In the genomic region with DNA sequence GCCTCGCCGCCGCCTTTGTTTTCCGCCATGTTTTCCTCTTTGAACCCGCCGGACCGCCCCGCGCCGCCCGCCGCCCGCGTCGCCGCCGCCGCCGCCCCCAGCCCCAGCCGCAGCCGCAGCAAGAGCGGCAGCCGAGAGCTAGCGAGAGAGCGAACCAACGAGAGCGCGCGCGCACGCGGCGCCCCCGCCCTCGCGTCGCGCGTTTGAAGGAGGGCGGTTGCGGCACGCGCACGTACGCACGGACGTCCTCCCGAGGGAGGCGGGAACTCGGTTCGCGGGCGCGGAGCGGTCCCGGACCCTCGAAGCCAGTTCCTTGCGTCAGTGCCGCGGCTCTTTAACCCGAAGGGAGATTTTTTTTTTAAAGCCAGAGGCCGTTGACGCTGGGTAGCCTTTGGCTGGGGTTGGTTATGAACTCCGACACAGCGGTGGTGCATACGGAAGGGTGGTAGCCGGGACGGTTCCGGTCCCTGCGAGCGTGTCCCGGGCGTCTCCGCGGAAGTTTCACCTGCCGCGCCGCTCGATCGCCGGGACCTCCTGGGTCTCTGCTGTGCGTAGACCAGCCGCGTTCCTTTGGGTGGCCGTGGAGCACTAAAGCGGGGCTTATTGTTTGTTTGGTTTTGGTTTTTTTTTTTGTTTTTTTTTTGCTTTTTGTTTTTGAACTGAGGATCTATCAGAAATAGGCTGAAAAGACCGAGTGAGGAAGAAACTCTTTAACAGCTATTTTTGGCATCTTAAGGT, we compare ENCODE assay signal across 8 cellular contexts. TPM values are rescaled to one million over a fixed set of nuclear protein-coding genes. Genes with fewer than 3 reads are reported as not detected.
DNase-seq lines count a peak whose midpoint lies in the region; ATAC-seq, FAIRE-seq and TF ChIP-seq lines count a peak whose summit lies in the region.

A gene (minus strand): TSS at position 156 of the 738 bp plus-strand sequence. CDS start 127 bp downstream, at position 29.

- H3K4me3 ChIP-seq in H1 (ENCODE audit: extremely low read depth in 1 of 4, insufficient read depth in 2 of 4, low read depth in 3 of 4, low read length in 4 of 4) (peak within 1 kb of the TSS; percentile 90 to 99 (median 95)), mesenchymal stem cell (ENCODE audit: insufficient read depth in 1 of 2, low read depth in 1 of 2, low read length in 2 of 2) (peak within 1 kb of the TSS; percentile 93 to 97)

- H2BK15ac ChIP-seq in H1 (ENCODE audit: low read length) (no peak within 1 kb of the TSS), mesenchymal stem cell (ENCODE audit: low read depth, poor library complexity, severe bottlenecking) (no peak within 1 kb of the TSS)

- H3K4ac ChIP-seq in H1 (replicated peaks; ENCODE audit: insufficient read length, low read depth, low read length): peak within 1 kb of the TSS; percentile 75
- H3K4ac ChIP-seq in mesenchymal stem cell (ENCODE audit: low read depth in 1 of 2, low read length in 2 of 2): peak within 1 kb of the TSS; percentile 67 to 93

- peaks cover 13 to 17% of the 10 kb centered on the region in 2 experiments for H4K20me1 ChIP-seq in H1 (replicated peaks in 1 of 2; ENCODE audit: control insufficient read depth in 1 of 2, insufficient read depth in 2 of 2, low read length in 2 of 2)

- WGBS in H1 (ENCODE audit: extremely low coverage in 1 of 2, insufficient coverage in 1 of 2, insufficient read length in 1 of 2, insufficient replicate concordance in 2 of 2, low coverage in 1 of 2, low lambda C conversion rate in 2 of 2, missing lambda C conversion rate in 1 of 2), 2 experiments: 1% methylated on average over 49 of the region's 87 CpGs; no CpG with 5 or more reads in 1 of the 2 experiments
- under 1% methylated on average over 75 of the region's 87 CpGs for WGBS in mesenchymal stem cell

- H3K4me2 ChIP-seq in H1 (ENCODE audit: insufficient read depth in 1 of 2, low read depth in 2 of 2, low read length in 2 of 2) (peak within 1 kb of the TSS; percentile 85 to 99), mesenchymal stem cell (ENCODE audit: low read length, poor library complexity, severe bottlenecking) (peak within 1 kb of the TSS; percentile 84)

- peak within 1 kb of the TSS; percentile 71 for H3K18ac ChIP-seq in H1 (ENCODE audit: extremely low read depth, low read length)
- H3K18ac ChIP-seq in mesenchymal stem cell (ENCODE audit: low read depth in 1 of 2, low read length in 2 of 2): peak within 1 kb of the TSS; percentile 89 to 90

- ATAC-seq in GM21360 (IDR thresholded peaks at IDR 0.05; ENCODE audit: unreplicated experiment): peak; percentile 69

- H3K23ac ChIP-seq in H1 (ENCODE audit: insufficient read length) (no peak within 1 kb of the TSS), mesenchymal stem cell (ENCODE audit: low read length in 2 of 2) (peak within 1 kb of the TSS in 1 of 2 experiments; percentile 46)

- H3K9ac ChIP-seq in H1 (replicated peaks in 1 of 4; ENCODE audit: extremely low read depth in 1 of 4, low read depth in 3 of 4, low read length in 3 of 4) (peak within 1 kb of the TSS; percentile 89 to 95 (median 91)), mesenchymal stem cell (ENCODE audit: low read length) (peak within 1 kb of the TSS; percentile 95)

- CTCF ChIA-PET in H1 (lab: Charles Lee; ENCODE audit: partially characterized antibody): interaction anchor here (0.6 to 1.1 kb wide), 2 partner anchors 13 to 533 kb away, joined by 3 to 4 read pairs; no protein-coding TSS in a partner anchor

- H3K4me1 ChIP-seq in H1 (replicated peaks in 1 of 4; ENCODE audit: control insufficient read depth in 3 of 4, insufficient read depth in 4 of 4, low read length in 3 of 4) (peaks cover 0 to 5% (median 3%) of the 10 kb centered on the region in 4 experiments; a peak in 5 of 7 replicates), mesenchymal stem cell (ENCODE audit: control insufficient read depth, insufficient read depth, low read depth, low read length) (peaks cover 11% of the 10 kb centered on the region)

- H3K14ac ChIP-seq in H1 (ENCODE audit: insufficient read length) (no peak within 1 kb of the TSS), mesenchymal stem cell (ENCODE audit: low read length in 2 of 2) (peak within 1 kb of the TSS; percentile 51 to 99)

- DNase-seq in COLO829 (ENCODE audit: low spot score): peak; percentile 74
- DNase-seq in HT-29 (ENCODE audit: low spot score): peak; percentile 94
- peak; percentile 83 for DNase-seq in NK-92 treated with Interleukin-12 subunit alpha and Interleukin-12 subunit beta, amount 100 ng/mL, for 24 hours (lab: John Stamatoyannopoulos, UW)
- DNase-seq in activated CD8-positive, alpha-beta memory T cell treated with anti-CD3 and anti-CD28 coated beads for 48 hours (ENCODE audit: low read depth in 2 of 3, low spot score in 2 of 3): peak; percentile 73 to 84 (median 75)
- peak; percentile 83 to 90 for DNase-seq in H1 (ENCODE audit: low read depth in 1 of 2, low spot score in 2 of 2)
- peak; percentile 93 for DNase-seq in mesenchymal stem cell
- peak; percentile 80 for DNase-seq in stimulated activated CD8-positive, alpha-beta memory T cell treated with anti-CD3 and anti-CD28 coated beads, Interleukin-12 subunit alpha, Interleukin-12 subunit beta, amount 100 ng/mL, for 24 hours (ENCODE audit: extremely low read depth)

- TF ChIP-seq RAD21 in H1 (IDR thresholded peaks at IDR 0.05 in 1 of 2, conservative IDR thresholded peaks at IDR 0.05 in 1 of 2; ENCODE audit: low read depth in 2 of 2, low read length in 2 of 2): no peak

- H3K27me3 ChIP-seq in H1 (replicated peaks in 1 of 4; ENCODE audit: control insufficient read depth in 3 of 4, extremely low read depth in 1 of 4, insufficient read depth in 3 of 4, low read length in 3 of 4) (no peaks in the 10 kb centered on the region), mesenchymal stem cell (ENCODE audit: control insufficient read depth in 1 of 2, insufficient read depth in 1 of 2, low read length in 2 of 2) (peaks cover 0 to 3% of the 10 kb centered on the region in 2 experiments)

- H2BK5ac ChIP-seq in H1 (ENCODE audit: low read depth, low read length) (peak within 1 kb of the TSS; percentile 87), mesenchymal stem cell (ENCODE audit: low read depth, low read length, poor library complexity, severe bottlenecking) (no peak within 1 kb of the TSS)

- TF ChIP-seq EP300 in H1 (IDR thresholded peaks at IDR 0.05; ENCODE audit: borderline replicate concordance in 1 of 2, low read depth in 2 of 2, low read length in 2 of 2): no peak

- peak within 1 kb of the TSS; percentile 80 for H4K5ac ChIP-seq in H1 (ENCODE audit: insufficient read length, low read depth, low read length)

- H3K36me3 ChIP-seq in H1 (ENCODE audit: control insufficient read depth in 2 of 4, insufficient read depth in 4 of 4, low read length in 3 of 4): peaks cover 0 to 4% (median 1%) of the 10 kb centered on the region in 4 experiments; a peak in 2 of 8 replicates
- no peaks in the 10 kb centered on the region for H3K36me3 ChIP-seq in mesenchymal stem cell (ENCODE audit: control insufficient read depth in 1 of 2, insufficient read depth in 2 of 2, low read depth in 1 of 2, low read length in 2 of 2)

- no peak for TF ChIP-seq CTCF in H1 (IDR thresholded peaks at IDR 0.05; ENCODE audit: control extremely low read depth in 1 of 3, insufficient read depth in 1 of 3, low read depth in 1 of 3, low read length in 3 of 3)

- no peak within 1 kb of the TSS for H2BK20ac ChIP-seq in H1 (ENCODE audit: low read length)

- H2BK12ac ChIP-seq in H1 (ENCODE audit: low read depth, low read length) (peak within 1 kb of the TSS; percentile 80), mesenchymal stem cell (ENCODE audit: low read length in 2 of 2) (peak within 1 kb of the TSS in 1 of 2 experiments; percentile 4)

- H3K79me1 ChIP-seq in H1 (ENCODE audit: low read depth, low read length): peaks cover 11% of the 10 kb centered on the region
- peaks cover 3% of the 10 kb centered on the region for H3K79me1 ChIP-seq in mesenchymal stem cell (replicated peaks; ENCODE audit: low read length, poor library complexity, severe bottlenecking)

- peak within 1 kb of the TSS; percentile 44 for H4K91ac ChIP-seq in H1 (replicated peaks; ENCODE audit: insufficient read length, low read length)
- peak within 1 kb of the TSS; percentile 34 for H4K91ac ChIP-seq in mesenchymal stem cell (ENCODE audit: low read length)

- H3K9me3 ChIP-seq in H1 (ENCODE audit: insufficient read depth in 2 of 2, low read depth in 1 of 2, low read length in 1 of 2) (no peaks in the 10 kb centered on the region), mesenchymal stem cell (ENCODE audit: control insufficient read depth, low read length) (no peaks in the 10 kb centered on the region)

- H3K23me2 ChIP-seq in H1 (ENCODE audit: low read depth, low read length): peaks cover 19% of the 10 kb centered on the region

- POLR2A ChIA-PET in H1 (lab: Charles Lee; ENCODE audit: partially characterized antibody): interaction anchor here (0.7 to 4.1 kb wide), 17 partner anchors 11 to 247 kb away, joined by 3 to 19 read pairs (median 4); a partner anchor contains a TSS

- H2AK5ac ChIP-seq in H1 (ENCODE audit: low read depth, low read length): peak within 1 kb of the TSS; percentile 82; the same call in 1 of the 2 replicates
- no peak within 1 kb of the TSS for H2AK5ac ChIP-seq in mesenchymal stem cell (ENCODE audit: low read length, severe bottlenecking)

- H2BK120ac ChIP-seq in H1 (replicated peaks; ENCODE audit: low read depth, low read length) (no peak within 1 kb of the TSS), mesenchymal stem cell (ENCODE audit: low read depth, low read length) (peak within 1 kb of the TSS; percentile 89)

- H2AFZ ChIP-seq in H1 (ENCODE audit: low read length) (peak within 1 kb of the TSS; percentile 41; the same call in 1 of the 2 replicates), mesenchymal stem cell (ENCODE audit: low read depth, low read length) (peak within 1 kb of the TSS; percentile 30)

- H3K27ac ChIP-seq in H1 (ENCODE audit: low read depth, low read length) (peak within 1 kb of the TSS; percentile 91), mesenchymal stem cell (ENCODE audit: low read length, poor library complexity, severe bottlenecking) (peak within 1 kb of the TSS; percentile 79)

- FAIRE-seq in H1 (lab: Jason Lieb, UNC): no peak

- H3K79me2 ChIP-seq in H1 (ENCODE audit: control insufficient read depth in 1 of 2, insufficient read depth in 2 of 2, low read length in 2 of 2): peaks cover 20 to 43% of the 10 kb centered on the region in 2 experiments

- H3K56ac ChIP-seq in H1 (replicated peaks; ENCODE audit: insufficient read length, low read depth, low read length): peak within 1 kb of the TSS; percentile 81

- H4K8ac ChIP-seq in H1 (ENCODE audit: extremely low read depth, insufficient read depth, low read length) (peak within 1 kb of the TSS; percentile 96), mesenchymal stem cell (ENCODE audit: low read length) (peak within 1 kb of the TSS; percentile 91)

- peak in 1 of 2 experiments; percentile 78; a peak in 2 of 3 replicates for TF ChIP-seq POLR2A in H1 (IDR thresholded peaks at IDR 0.05; ENCODE audit: control extremely low read depth in 1 of 2, low read depth in 2 of 2, low read length in 2 of 2)

RNA-seq across cellular contexts. Expression of the gene that starts here (rescaled TPM):
- 32.9 and 33.3 TPM in 2 replicates for total RNA-seq in HT-29 (2014; rRNA removed; shearing (Covaris generic))
- total RNA-seq in H1 (2021; fragmentation: NEBNext Ultra II Directional; extraction: Animal tissue kit (Norgen Biotek cat#: 25700)): 50.8 and 52.3 TPM in 2 replicates
- polyA plus RNA-seq in H1 (2011; rRNA removed): 14.2 and 17.1 TPM in 2 replicates
- 17.6 TPM for polyA plus RNA-seq in H1 (2011; cell fraction: cytosol; rRNA removed)
- 34.3 TPM for polyA plus RNA-seq in H1 (2011; cell fraction: nucleus; rRNA removed)
- polyA plus RNA-seq in H1 (2012, experiment 1 of 2): 27.7 to 34.0 TPM (median 30.7 TPM) in 4 replicates
- 2.5 TPM for polyA plus RNA-seq in H1 (2012, experiment 2 of 2)
- 40.2 TPM for polyA plus RNA-seq in H1 (2013, experiment 1 of 2)
- polyA plus RNA-seq in H1 (2013, experiment 2 of 2): 40.9 TPM
- polyA minus RNA-seq in H1 (2011; rRNA and poly(A)+ RNA removed): 60.3 and 90.3 TPM in 2 replicates
- 32.5 TPM for polyA minus RNA-seq in H1 (2011; cell fraction: cytosol; rRNA and poly(A)+ RNA removed)
- 67.3 TPM for polyA minus RNA-seq in H1 (2011; cell fraction: nucleus; rRNA and poly(A)+ RNA removed)
- polyA plus RNA-seq in mesenchymal stem cell (2013, experiment 1 of 2): 20.7 TPM
- polyA plus RNA-seq in mesenchymal stem cell (2013, experiment 2 of 2): 24.6 TPM

Comparison
In these comparisons a context has a peak if more than half of its experiments do, and no peak if none do; other contexts are left out.
1. Peak in every context shown above with its lines: DNase-seq, ATAC-seq, H3K4me3 ChIP-seq and H3K27ac ChIP-seq.